28 cellular contexts compared by ENCODE assay signal in genomic region chr14:105132921-105133320, GRCh38.
"Had no signal": no experiment of that assay in that cellular context is flagged by ENCODE, and none has a peak within 500 bp of the region (broad histone marks: within the 10 kb centered on the region; RNA-seq: fewer than 3 reads in every experiment).

No MANE protein-coding gene starts in this region.

- H3K9me3 Mint-ChIP-seq: natural killer cell treated with Interleukin-12 subunit alpha and Interleukin-12 subunit beta and Interleukin-15 and Interleukin-18, amount 100 ng/mL, for 72 hours; type B pancreatic cell had no signal

- H3K4me3 ChIP-seq: pancreas, psoas muscle, right lobe of liver, sigmoid colon, suprapubic skin, testis, tibial artery, transverse colon, upper lobe of right lung, uterus had no signal

- H3K4me1 ChIP-seq: pancreas, psoas muscle, right lobe of liver, sigmoid colon, suprapubic skin, testis, tibial artery, transverse colon, upper lobe of right lung, uterus had no signal

- H3K4me1 Mint-ChIP-seq: naive thymus-derived CD8-positive, alpha-beta T cell; neural crest cell; stimulated activated memory B cell treated with anti-CD40 and anti-IgM and Interleukin-4, amounts not matched to agents 10 μg/mL and 1 μg/mL and 100 μg/mL, for 72 hours; stimulated activated naive CD8-positive, alpha-beta T cell treated with anti-CD3 and anti-CD28 coated beads, Interleukin-15, amount 100 ng/mL, for 72 hours had no signal

- H3K27ac ChIP-seq: neutrophil, psoas muscle, right lobe of liver, sigmoid colon, suprapubic skin, testis, tibial artery, transverse colon, upper lobe of right lung, uterus had no signal

- H3K27me3 ChIP-seq: pancreas, right lobe of liver, sigmoid colon, suprapubic skin, testis, transverse colon, uterus had no signal

- H3K9me3 ChIP-seq: pancreas, right lobe of liver, testis, upper lobe of right lung had no signal

- H3K4me3 Mint-ChIP-seq: naive thymus-derived CD8-positive, alpha-beta T cell; natural killer cell treated with Interleukin-12 subunit alpha and Interleukin-12 subunit beta and Interleukin-15 and Interleukin-18, amount 100 ng/mL, for 72 hours; nephron progenitor cell; neural crest cell; stimulated activated memory B cell treated with anti-CD40 and anti-IgM and Interleukin-4, amounts not matched to agents 10 μg/mL and 1 μg/mL and 100 μg/mL, for 72 hours; stimulated activated naive CD8-positive, alpha-beta T cell treated with anti-CD3 and anti-CD28 coated beads, Interleukin-15, amount 100 ng/mL, for 72 hours; type B pancreatic cell had no signal

- DNase-seq: naive thymus-derived CD8-positive, alpha-beta T cell; nephron progenitor cell; nucleus accumbens; psoas muscle; right cardiac atrium; right lobe of liver; sigmoid colon; small intestine; stimulated activated CD4-positive, alpha-beta T cell treated with anti-CD3 and anti-CD28 coated beads, Interleukin-15, amount 100 ng/mL, for 24 hours; stimulated activated CD4-positive, alpha-beta T cell treated with anti-CD3 and anti-CD28 coated beads, Interleukin-2, amount 100 ng/mL, for 24 hours; stimulated activated CD4-positive, alpha-beta T cell treated with anti-CD3 and anti-CD28 coated beads, Interleukin-2, amount 100 ng/mL, for 48 hours; stimulated activated CD4-positive, alpha-beta T cell treated with anti-CD3 and anti-CD28 coated beads, Interleukin-4, amount 100 ng/mL, for 24 hours; stimulated activated naive CD4-positive, alpha-beta T cell; stimulated activated naive CD8-positive, alpha-beta T cell treated with anti-CD3 and anti-CD28 coated beads, Interleukin-15, amount 100 ng/mL, for 72 hours; stimulated activated naive CD8-positive, alpha-beta T cell treated with anti-CD3 and anti-CD28 coated beads, Interleukin-15, Interleukin-2, amounts not matched to agents 100 U/mL and 50 U/mL, for 24 hours; substantia nigra; testis; tibial artery; transverse colon; upper lobe of right lung; uterus had no signal

- H3K36me3 Mint-ChIP-seq: type B pancreatic cell had no signal

- H3K36me3 ChIP-seq: neutrophil, pancreas, right lobe of liver, sigmoid colon, suprapubic skin, tibial artery, transverse colon, upper lobe of right lung, uterus had no signal

- H3K27ac Mint-ChIP-seq: naive thymus-derived CD8-positive, alpha-beta T cell; natural killer cell treated with Interleukin-12 subunit alpha and Interleukin-12 subunit beta and Interleukin-15 and Interleukin-18, amount 100 ng/mL, for 72 hours; nephron progenitor cell; stimulated activated memory B cell treated with anti-CD40 and anti-IgM and Interleukin-4, amounts not matched to agents 10 μg/mL and 1 μg/mL and 100 μg/mL, for 72 hours; stimulated activated naive CD8-positive, alpha-beta T cell treated with anti-CD3 and anti-CD28 coated beads, Interleukin-15, amount 100 ng/mL, for 72 hours; type B pancreatic cell had no signal

- ATAC-seq: naive thymus-derived CD8-positive, alpha-beta T cell; natural killer cell treated with Interleukin-12 subunit alpha and Interleukin-12 subunit beta and Interleukin-15 and Interleukin-18, amount 100 ng/mL, for 72 hours; pancreas; psoas muscle; right cardiac atrium; right lobe of liver; stimulated activated memory B cell treated with anti-CD40 and anti-IgM and Interleukin-4, amounts not matched to agents 10 μg/mL and 1 μg/mL and 100 μg/mL, for 72 hours; stimulated activated naive CD8-positive, alpha-beta T cell treated with anti-CD3 and anti-CD28 coated beads, Interleukin-15, amount 100 ng/mL, for 72 hours; stimulated activated naive CD8-positive, alpha-beta T cell treated with anti-CD3 and anti-CD28 coated beads, Interleukin-15, Interleukin-2, amounts not matched to agents 100 U/mL and 50 U/mL, for 24 hours; upper lobe of right lung had no signal
